In genomic region chr7:157538735-157539134, GRCh38 we compare ENCODE assay signal across 22 cellular contexts.
A peak's percentile ranks its signal among the peaks of the same experiment; 100 is the strongest.
DNase-seq lines count a peak whose midpoint lies in the region; ATAC-seq and TF ChIP-seq lines count a peak whose summit lies in the region.
"Had no signal": no experiment of that assay in that cellular context is flagged by ENCODE, and none has a peak within 500 bp of the region (broad histone marks: within the 10 kb centered on the region; RNA-seq: fewer than 3 reads in every experiment).

No MANE protein-coding gene starts in this region.

- no peaks in the 10 kb centered on the region for H3K36me3 Mint-ChIP-seq in activated CD8-positive, alpha-beta T cell treated with anti-CD3 and anti-CD28 coated beads for 36 hours (ENCODE audit: low read depth)
- H3K36me3 Mint-ChIP-seq in activated CD8-positive, alpha-beta T cell treated with anti-CD3 and anti-CD28 coated beads, Interleukin-2, amount 10 ng/mL, durations not matched to agents 7 days and 5 days (ENCODE audit: low read depth): peaks cover under 1% of the 10 kb centered on the region
- H3K36me3 Mint-ChIP-seq: CD8-positive, alpha-beta memory T cell had no signal

- no peaks in the 10 kb centered on the region for H3K4me1 ChIP-seq in lower lobe of right lung
- no peaks in the 10 kb centered on the region for H3K4me1 ChIP-seq in sigmoid colon
- H3K4me1 ChIP-seq: BLaER1 had no signal

- H3K36me3 ChIP-seq in lower lobe of right lung (no peaks in the 10 kb centered on the region), sigmoid colon (no peaks in the 10 kb centered on the region)
- H3K36me3 ChIP-seq: BLaER1 had no signal

- H3K27ac Mint-ChIP-seq in activated CD8-positive, alpha-beta T cell treated with anti-CD3 and anti-CD28 coated beads for 36 hours: no peak overlapping the region
- H3K27ac Mint-ChIP-seq in activated CD8-positive, alpha-beta T cell treated with anti-CD3 and anti-CD28 coated beads, Interleukin-2, amount 10 ng/mL, durations not matched to agents 7 days and 5 days: no peak overlapping the region
- H3K27ac Mint-ChIP-seq: B cell; CD4-positive, alpha-beta T cell; CD8-positive, alpha-beta memory T cell; GM23338; H9 had no signal

- no peak overlapping the region for H3K4me3 ChIP-seq in lower lobe of right lung
- H3K4me3 ChIP-seq in sigmoid colon: no peak overlapping the region
- H3K4me3 ChIP-seq: BLaER1, GM12878, GM23338 had no signal

- H3K27me3 Mint-ChIP-seq in activated CD8-positive, alpha-beta T cell treated with anti-CD3 and anti-CD28 coated beads for 36 hours: no peaks in the 10 kb centered on the region
- H3K27me3 Mint-ChIP-seq in activated CD8-positive, alpha-beta T cell treated with anti-CD3 and anti-CD28 coated beads, Interleukin-2, amount 10 ng/mL, durations not matched to agents 7 days and 5 days (ENCODE audit: low read depth): peaks cover 2% of the 10 kb centered on the region
- H3K27me3 Mint-ChIP-seq: CD4-positive, alpha-beta T cell had no signal

- DNase-seq in activated CD8-positive, alpha-beta T cell treated with anti-CD3 and anti-CD28 coated beads for 36 hours: peak; percentile 17
- no peak for DNase-seq in activated CD8-positive, alpha-beta T cell treated with anti-CD3 and anti-CD28 coated beads, Interleukin-2, amount 10 ng/mL, durations not matched to agents 7 days and 5 days
- DNase-seq in Right ventricle myocardium superior: peak; percentile 16
- no peak for DNase-seq in Right ventricle myocardium inferior (ENCODE audit: missing footprints)
- peak; percentile 2 for DNase-seq in lower lobe of right lung
- DNase-seq in sigmoid colon: peak; percentile 22
- DNase-seq in NCI-H1105 (lab: John Stamatoyannopoulos, UW): no peak
- DNase-seq: CD4-positive, alpha-beta T cell; CD8-positive, alpha-beta memory T cell; DMS 273 treated with DMSO at 0.1 percent for 48 hours; DMS79; EL; GDM1; H9 had no signal

- H3K9me3 ChIP-seq in lower lobe of right lung (no peaks in the 10 kb centered on the region), sigmoid colon (no peaks in the 10 kb centered on the region)
- H3K9me3 ChIP-seq: BLaER1 had no signal

- H3K27me3 ChIP-seq in lower lobe of right lung (ENCODE audit: low read depth) (no peaks in the 10 kb centered on the region), sigmoid colon (no peaks in the 10 kb centered on the region)
- H3K27me3 ChIP-seq: BLaER1 had no signal

- TF ChIP-seq EP300 in sigmoid colon (IDR thresholded peaks at IDR 0.05): no peak

- POLR2A ChIA-PET in activated CD8-positive, alpha-beta T cell treated with anti-CD3 and anti-CD28 coated beads for 36 hours (lab: Charles Lee): no interaction called here
- POLR2A ChIA-PET in activated CD8-positive, alpha-beta T cell treated with anti-CD3 and anti-CD28 coated beads, Interleukin-2, amount 10 ng/mL, durations not matched to agents 7 days and 5 days (lab: Charles Lee): no interaction called here

- CTCF ChIA-PET in activated CD8-positive, alpha-beta T cell treated with anti-CD3 and anti-CD28 coated beads for 36 hours (lab: Charles Lee): no interaction called here
- CTCF ChIA-PET in activated CD8-positive, alpha-beta T cell treated with anti-CD3 and anti-CD28 coated beads, Interleukin-2, amount 10 ng/mL, durations not matched to agents 7 days and 5 days (lab: Charles Lee): no interaction called here

- WGBS in sigmoid colon, 2 donors: 93 to 95% methylated on average over 10 of the region's 10 CpGs

- H3K27ac ChIP-seq in lower lobe of right lung (no peak overlapping the region), sigmoid colon (no peak overlapping the region)
- H3K27ac ChIP-seq: 22Rv1, BLaER1, C4-2B had no signal

- intact Hi-C loops in activated CD8-positive, alpha-beta T cell treated with anti-CD3 and anti-CD28 coated beads for 36 hours (cut with micrococcal nuclease): no loop called here
- intact Hi-C loops in Right ventricle myocardium superior (cut with DNase I) (no loop called here), Right ventricle myocardium inferior (cut with DNase I) (no loop called here), lower lobe of right lung (cut with DNase I) (no loop called here), sigmoid colon (cut with DNase I) (no loop called here)

- ATAC-seq in activated CD8-positive, alpha-beta T cell treated with anti-CD3 and anti-CD28 coated beads for 36 hours: no peak
- no peak for ATAC-seq in activated CD8-positive, alpha-beta T cell treated with anti-CD3 and anti-CD28 coated beads, Interleukin-2, amount 10 ng/mL, durations not matched to agents 7 days and 5 days
- ATAC-seq in Right ventricle myocardium superior (ENCODE audit: poor library complexity): no peak
- ATAC-seq in Right ventricle myocardium inferior: no peak
- no peak for ATAC-seq in lower lobe of right lung
- no peak for ATAC-seq in GM21423 (IDR thresholded peaks at IDR 0.05; ENCODE audit: unreplicated experiment)
- ATAC-seq: GM12878, GM23338, HCT116 had no signal

- no peak for TF ChIP-seq POLR2A in sigmoid colon (IDR thresholded peaks at IDR 0.05)

- H3K4me3 Mint-ChIP-seq in activated CD8-positive, alpha-beta T cell treated with anti-CD3 and anti-CD28 coated beads for 36 hours: no peak overlapping the region
- no peak overlapping the region for H3K4me3 Mint-ChIP-seq in activated CD8-positive, alpha-beta T cell treated with anti-CD3 and anti-CD28 coated beads, Interleukin-2, amount 10 ng/mL, durations not matched to agents 7 days and 5 days
- H3K4me3 Mint-ChIP-seq: B cell; CD4-positive, alpha-beta T cell; CD8-positive, alpha-beta memory T cell; GM23338; H9 had no signal

- H3K4me1 Mint-ChIP-seq in activated CD8-positive, alpha-beta T cell treated with anti-CD3 and anti-CD28 coated beads for 36 hours (ENCODE audit: low read depth): no peaks in the 10 kb centered on the region
- H3K4me1 Mint-ChIP-seq in activated CD8-positive, alpha-beta T cell treated with anti-CD3 and anti-CD28 coated beads, Interleukin-2, amount 10 ng/mL, durations not matched to agents 7 days and 5 days (ENCODE audit: low read depth): peaks cover 1% of the 10 kb centered on the region
- H3K4me1 Mint-ChIP-seq: B cell; CD8-positive, alpha-beta memory T cell; GM23338 had no signal

- H3K9me3 Mint-ChIP-seq in activated CD8-positive, alpha-beta T cell treated with anti-CD3 and anti-CD28 coated beads for 36 hours: no peaks in the 10 kb centered on the region
- H3K9me3 Mint-ChIP-seq in activated CD8-positive, alpha-beta T cell treated with anti-CD3 and anti-CD28 coated beads, Interleukin-2, amount 10 ng/mL, durations not matched to agents 7 days and 5 days (ENCODE audit: insufficient read depth): no peaks in the 10 kb centered on the region
- H3K9me3 Mint-ChIP-seq: CD4-positive, alpha-beta T cell; H9 had no signal

- no peak for TF ChIP-seq CTCF in activated CD8-positive, alpha-beta T cell treated with anti-CD3 and anti-CD28 coated beads for 36 hours (IDR thresholded peaks at IDR 0.05)
- TF ChIP-seq CTCF in lower lobe of right lung (IDR thresholded peaks at IDR 0.05) (no peak), sigmoid colon (IDR thresholded peaks at IDR 0.05) (no peak)

Comparison
In these comparisons a context has a peak if more than half of its experiments do, and no peak if none do; other contexts are left out.
1. DNase-seq: peak in activated CD8-positive, alpha-beta T cell treated with anti-CD3 and anti-CD28 coated beads for 36 hours (single experiment), Right ventricle myocardium superior (single experiment), lower lobe of right lung (single experiment) and sigmoid colon (single experiment); none in activated CD8-positive, alpha-beta T cell treated with anti-CD3 and anti-CD28 coated beads, Interleukin-2, amount 10 ng/mL, durations not matched to agents 7 days and 5 days (single experiment), Right ventricle myocardium inferior (single experiment) and NCI-H1105 (single experiment).